ENCODE assay signal across 8 cellular contexts in genomic region chr17:366879-367615, GRCh38. TPM values are rescaled to one million over a fixed set of nuclear protein-coding genes. Genes with fewer than 3 reads are reported as not detected.
DNase-seq lines count a peak whose midpoint lies in the region; ATAC-seq, FAIRE-seq and TF ChIP-seq lines count a peak whose summit lies in the region.
"Not testable (repeated sequence)": the region's sequence is repeated elsewhere in the genome, so short reads cannot be mapped to it uniquely, and the experiment has no call there.

No MANE protein-coding gene starts in this region.

- POLR2A ChIA-PET in K562 (lab: Yijun Ruan, JAX) = interaction anchor here (1.0 kb wide), 1 partner anchor 10 kb away, joined by 3 read pairs; no protein-coding TSS in a partner anchor

- peaks cover 0 to 16% (median 5%) of the 10 kb centered on the region in 11 experiments; a peak in 9 of 22 replicates for H3K36me3 ChIP-seq in BLaER1 treated with 17β-estradiol and CSF1 and Interleukin-3, amounts not matched to agents 10 nM and 100 nM
- H3K36me3 ChIP-seq in K562 (ENCODE audit: control insufficient read depth, insufficient read depth, low read length); upper lobe of right lung: not testable (repeated sequence)

- peaks cover 0 to 32% (median 18%) of the 10 kb centered on the region in 11 experiments; a peak in 13 of 22 replicates for H3K27me3 ChIP-seq in BLaER1 treated with 17β-estradiol and CSF1 and Interleukin-3, amounts not matched to agents 10 nM and 100 nM
- H3K27me3 ChIP-seq in K562 (ENCODE audit: control insufficient read depth in 2 of 2, insufficient read depth in 2 of 2, low read length in 2 of 2) = peaks cover 0 to 14% of the 10 kb centered on the region in 2 experiments; a peak in 3 of 5 replicates
- H3K27me3 ChIP-seq in upper lobe of right lung = not testable (repeated sequence)

- not testable (repeated sequence) for H3K9ac ChIP-seq in BLaER1 treated with 17β-estradiol and CSF1 and Interleukin-3, amounts not matched to agents 10 nM and 100 nM; K562 (ENCODE audit: insufficient read depth in 1 of 2, low read depth in 2 of 2, low read length in 2 of 2)

- peak overlapping the region in 2 of 6 donors; percentile 35 to 48 for H3K27ac Mint-ChIP-seq in immature natural killer cell

- peaks cover 0 to 15% (median 15%) of the 10 kb centered on the region in 3 donors for H3K36me3 Mint-ChIP-seq in immature natural killer cell

- not testable (repeated sequence) for H3K9me3 Mint-ChIP-seq in immature natural killer cell

- not testable (repeated sequence) for ATAC-seq in K562, upper lobe of right lung

- CTCF ChIA-PET in K562 (lab: Yijun Ruan, JAX; ENCODE audit: low intra/inter-chr PET ratio) = not testable (repeated sequence)

- peaks cover 0 to 13% (median 0%) of the 10 kb centered on the region in 11 experiments; a peak in 5 of 22 replicates for H4K20me1 ChIP-seq in BLaER1 treated with 17β-estradiol and CSF1 and Interleukin-3, amounts not matched to agents 10 nM and 100 nM
- not testable (repeated sequence) for H4K20me1 ChIP-seq in K562 (replicated peaks; ENCODE audit: control insufficient read depth, insufficient read depth, low read length)

- FAIRE-seq in K562 (lab: Jason Lieb, UNC) = not testable (repeated sequence)

- H3K27ac ChIP-seq in BLaER1 treated with 17β-estradiol and CSF1 and Interleukin-3, amounts not matched to agents 10 nM and 100 nM = peak overlapping the region in 4 of 11 experiments; percentile 34 to 56 (median 50); a peak in 7 of 22 replicates
- H3K27ac ChIP-seq in K562 (ENCODE audit: extremely low read depth, low read depth, low read length); upper lobe of right lung: not testable (repeated sequence)

- H3K27me3 Mint-ChIP-seq in immature natural killer cell (ENCODE audit: low read depth in 3 of 3) = not testable (repeated sequence)

- peak overlapping the region in 1 of 10 experiments; percentile 18; a peak in 2 of 20 replicates for H3K4me3 ChIP-seq in BLaER1 treated with 17β-estradiol and CSF1 and Interleukin-3, amounts not matched to agents 10 nM and 100 nM
- H3K4me3 ChIP-seq in K562, upper lobe of right lung: not testable (repeated sequence)

- DNase-seq in EL (peak; percentile 45), MV-4-11 (lab: John Stamatoyannopoulos, UW) (peak; percentile 82), NCI-H510A (lab: John Stamatoyannopoulos, UW) (peak; percentile 50), SHP77 (lab: John Stamatoyannopoulos, UW) (peak; percentile 50 to 69), immature natural killer cell (peak in 2 of 3 donors; percentile 17 to 18), upper lobe of right lung (peak; percentile 48)
- not testable (repeated sequence) for DNase-seq in K562 (ENCODE audit: extremely low read depth in 1 of 4, low spot score in 3 of 4)

- H3K4me1 ChIP-seq in BLaER1 treated with 17β-estradiol and CSF1 and Interleukin-3, amounts not matched to agents 10 nM and 100 nM = peaks cover 34 to 55% (median 42%) of the 10 kb centered on the region in 10 experiments
- H3K4me1 ChIP-seq in K562 (replicated peaks in 1 of 2; ENCODE audit: control insufficient read depth in 2 of 2, insufficient read depth in 2 of 2, low read length in 2 of 2); upper lobe of right lung: not testable (repeated sequence)

- BruUV-seq in K562 (replicated peaks; lab: Mats Ljungman, UMichigan) = not testable (repeated sequence)

- peak overlapping the region in 10 of 11 experiments; percentile 8 to 75 (median 43); a peak in 20 of 22 replicates for H3K4me2 ChIP-seq in BLaER1 treated with 17β-estradiol and CSF1 and Interleukin-3, amounts not matched to agents 10 nM and 100 nM
- not testable (repeated sequence) for H3K4me2 ChIP-seq in K562 (ENCODE audit: insufficient read depth, low read length)

- not testable (repeated sequence) for TF ChIP-seq POLR2A in K562 (conservative IDR thresholded peaks at IDR 0.05)

- not testable (repeated sequence) for H3K79me2 ChIP-seq in K562 (ENCODE audit: control insufficient read depth, insufficient read depth, low read length)

- peaks cover 7 to 24% of the 10 kb centered on the region in 2 donors for H3K4me1 Mint-ChIP-seq in immature natural killer cell

- H3K9me3 ChIP-seq in BLaER1 treated with 17β-estradiol and CSF1 and Interleukin-3, amounts not matched to agents 10 nM and 100 nM (replicated peaks in 1 of 11) = peaks cover 38 to 80% (median 69%) of the 10 kb centered on the region in 11 experiments
- not testable (repeated sequence) for H3K9me3 ChIP-seq in K562 (replicated peaks; ENCODE audit: control insufficient read depth, insufficient read depth, low read depth, low read length); upper lobe of right lung

- intact Hi-C loops in K562 (cut with micrococcal nuclease); upper lobe of right lung (cut with DNase I): not testable (repeated sequence)

- not testable (repeated sequence) for TF ChIP-seq EP300 in K562 (IDR thresholded peaks at IDR 0.05; ENCODE audit: low read length)

- H2AFZ ChIP-seq in K562 (ENCODE audit: low read depth, low read length) = not testable (repeated sequence)

- not testable (repeated sequence) for H3K9me1 ChIP-seq in K562 (ENCODE audit: control insufficient read depth, insufficient read depth, low read length)

- WGBS in K562 (ENCODE audit: insufficient coverage, low coverage, missing lambda C conversion rate) = under 1% methylated on average over 15 of the region's 28 CpGs

- in situ Hi-C loops in K562 (cut with MboI) = not testable (repeated sequence)

- peak overlapping the region in 3 of 5 donors; percentile 18 to 22 (median 21) for H3K4me3 Mint-ChIP-seq in immature natural killer cell

- TF ChIP-seq RAD21 in K562 (CRISPR knock-in tag; conservative IDR thresholded peaks at IDR 0.05 in 1 of 2, IDR thresholded peaks at IDR 0.05 in 1 of 2) = not testable (repeated sequence)

- TF ChIP-seq CTCF in K562 (IDR thresholded peaks at IDR 0.05 in 2 of 3, conservative IDR thresholded peaks at IDR 0.05 in 1 of 3; ENCODE audit: insufficient read depth in 2 of 3, low read depth in 1 of 3, low read length in 3 of 3); upper lobe of right lung (IDR thresholded peaks at IDR 0.05): not testable (repeated sequence)

TF ChIP-seq in K562, 482 proteins besides CTCF, POLR2A, EP300 and RAD21:
- TF ChIP-seq BHLHE40 (IDR thresholded peaks at IDR 0.05; ENCODE audit: low read length) = 0 out of 2 replicates have a peak, but pooled peaks have one; percentile 6
TF ChIP-seq in K562: peak in this region for 1; not testable (repeated sequence) for 481.

RNA-seq across cellular contexts. Expression of gene RPH3AL, which starts 14.4 kb away (rescaled TPM):
- 2.4 and 4.9 TPM in 2 replicates for total RNA-seq in K562 (2011; cell fraction: chromatin; rRNA removed; ENCODE audit: low replicate concordance)
- total RNA-seq in K562 (2011; cell fraction: nucleolus; rRNA removed) = 3.2 and 5.9 TPM in 2 replicates
- 1.5 and 3.0 TPM in 2 replicates for total RNA-seq in K562 (2011; cell fraction: nucleoplasm; rRNA removed)
- 0.86 and 1.2 TPM in 2 replicates for total RNA-seq in K562 (2014; rRNA removed)
- total RNA-seq in K562 (2014; rRNA removed; fragmentation: Illumina TruSeq; extraction: Trizol) = 0.25 and 0.93 TPM in 2 replicates
- 0.29 and 0.38 TPM in 2 replicates for total RNA-seq in K562 (2015; rRNA removed; fragmentation: Illumina TruSeq; extraction: Trizol)
- 1.7 and 2.3 TPM in 2 replicates for total RNA-seq in K562 (2021)
- 0.45 and 0.52 TPM in 2 replicates for polyA plus RNA-seq in K562 (2011; rRNA removed)
- 0.40 and 1.8 TPM in 2 replicates for polyA plus RNA-seq in K562 (2011; cell fraction: cytosol; rRNA removed)
- polyA plus RNA-seq in K562 (2011; cell fraction: nucleus; rRNA removed) = 0.77 and 1.1 TPM in 2 replicates
- 1.1 and 2.7 TPM in 2 replicates for polyA plus RNA-seq in K562 (2012)
- polyA plus RNA-seq in K562 (2014; fragmentation: Illumina TruSeq; extraction: Trizol) = 0.39 and 0.76 TPM in 2 replicates
- polyA plus RNA-seq in K562 (2014; fragmentation: Nextera tagmentation; extraction: Ambion mirVana) = under 1 TPM; 0.18 to 0.20 TPM
- 0.64 and 1.6 TPM in 2 replicates for polyA plus RNA-seq in K562 (2014; rRNA removed)
- 0.35 TPM in 1 of 2 replicates, not detected in the other for polyA minus RNA-seq in K562 (2011; rRNA and poly(A)+ RNA removed)
- 0.86 TPM in 1 of 2 replicates, not detected in the other for polyA minus RNA-seq in K562 (2011; cell fraction: cytosol; rRNA and poly(A)+ RNA removed)
- 0.44 and 1.6 TPM in 2 replicates for polyA minus RNA-seq in K562 (2011; cell fraction: nucleus; rRNA and poly(A)+ RNA removed)
- polyA plus RNA-seq in immature natural killer cell = 10 to 100 TPM in 1 of 3 donors, 1 to 10 TPM in 2; 4.2 to 10.3 (median 4.5) TPM
- total RNA-seq in upper lobe of right lung = 33.3 TPM
